In the genomic region with DNA sequence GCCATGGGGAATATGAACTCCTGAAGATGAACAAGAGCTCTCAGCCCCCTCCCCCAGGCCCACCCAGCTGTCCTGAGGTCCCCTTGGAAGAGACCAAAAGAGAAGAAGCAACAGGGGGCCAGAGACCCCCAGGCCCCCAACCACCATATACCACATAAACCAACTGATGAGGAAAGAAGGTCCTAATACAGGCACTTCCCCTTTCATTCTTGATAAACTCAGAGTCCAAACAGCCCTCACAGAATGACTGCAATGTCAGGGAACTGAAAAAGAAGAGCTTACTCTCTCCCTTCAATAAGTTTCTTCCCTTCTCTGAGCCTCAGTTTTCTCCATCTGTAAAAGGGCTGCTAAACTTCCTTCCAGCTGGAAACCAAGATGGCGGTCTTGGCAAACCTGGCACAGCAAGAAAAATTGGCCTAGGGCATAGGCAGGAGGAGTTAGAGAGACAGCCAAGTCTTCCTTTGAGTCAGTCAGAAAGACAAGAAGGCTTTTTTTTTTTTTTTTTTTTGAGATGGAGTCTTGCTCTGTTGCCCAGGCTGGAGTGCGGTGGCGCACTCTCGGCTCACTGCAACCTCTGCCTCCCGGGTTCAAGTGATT, we compare ENCODE assay signal across 23 cellular contexts.
DNase-seq lines count a peak whose midpoint lies in the region; ATAC-seq and TF ChIP-seq lines count a peak whose summit lies in the region.
"Had no signal": no experiment of that assay in that cellular context is flagged by ENCODE, and none has a peak within 500 bp of the region (broad histone marks: within the 10 kb centered on the region; RNA-seq: fewer than 3 reads in every experiment).

No MANE protein-coding gene starts in this region.

- ATAC-seq in activated B cell treated with CpG ODN at 0.5 μM for 24 hours (ENCODE audit: low read depth): peak; percentile 58
- ATAC-seq in heart left ventricle: no peak
- no peak for ATAC-seq in HG03025 (IDR thresholded peaks at IDR 0.05; ENCODE audit: low FRiP score, unreplicated experiment)
- ATAC-seq in lower lobe of right lung: no peak
- ATAC-seq: activated CD8-positive, alpha-beta memory T cell treated with anti-CD3 and anti-CD28 coated beads, Interleukin-2, amount 10 ng/mL, durations not matched to agents 7 days and 5 days; CD8-positive, alpha-beta T cell; Right ventricle myocardium inferior; T-cell had no signal

- H4K20me1 ChIP-seq in GM23248 (ENCODE audit: insufficient read depth): no peaks in the 10 kb centered on the region

- H3K9me3 Mint-ChIP-seq in activated B cell treated with CpG ODN at 0.5 μM for 24 hours: no peaks in the 10 kb centered on the region
- H3K9me3 Mint-ChIP-seq: CD8-positive, alpha-beta T cell; stimulated activated naive CD8-positive, alpha-beta T cell treated with anti-CD3 and anti-CD28 coated beads, Interleukin-15, Interleukin-2, amounts not matched to agents 100 ng/mL and 50 ng/mL, for 24 hours had no signal

- H3K9me2 ChIP-seq in GM23248 (ENCODE audit: insufficient read depth): no peaks in the 10 kb centered on the region

- peak overlapping the region; percentile 47 for H2AFZ ChIP-seq in GM23248

- H3K9me3 ChIP-seq in GM23248 (ENCODE audit: low read depth) (no peaks in the 10 kb centered on the region), heart left ventricle (no peaks in the 10 kb centered on the region), lower lobe of right lung (no peaks in the 10 kb centered on the region)
- H3K9me3 ChIP-seq: spleen, thyroid gland had no signal

- intact Hi-C loops in activated B cell treated with CpG ODN at 0.5 μM for 24 hours (cut with micrococcal nuclease): no loop called here
- intact Hi-C loops in heart left ventricle (cut with DNase I): no loop called here
- intact Hi-C loops in lower lobe of right lung (cut with DNase I): no loop called here

- H3K36me3 ChIP-seq in GM23248 (ENCODE audit: low read depth) (no peaks in the 10 kb centered on the region), heart left ventricle (no peaks in the 10 kb centered on the region), lower lobe of right lung (no peaks in the 10 kb centered on the region)
- H3K36me3 ChIP-seq: spleen, thyroid gland had no signal

- H3K79me2 ChIP-seq in GM23248 (ENCODE audit: insufficient read depth): no peaks in the 10 kb centered on the region

- TF ChIP-seq POLR2A in heart left ventricle (IDR thresholded peaks at IDR 0.05): no peak

- H3K27ac ChIP-seq in GM23248 (peak overlapping the region; percentile 21), heart left ventricle (no peak overlapping the region), lower lobe of right lung (no peak overlapping the region)
- H3K27ac ChIP-seq: spleen, thyroid gland had no signal

- CTCF ChIA-PET in activated B cell treated with CpG ODN at 0.5 μM for 24 hours (lab: Charles Lee): interaction anchor here (0.9 kb wide), 1 partner anchor 148 kb away, joined by 3 read pairs; no protein-coding TSS in a partner anchor

- peak overlapping the region; percentile 33 for H3K27ac Mint-ChIP-seq in activated B cell treated with CpG ODN at 0.5 μM for 24 hours
- H3K27ac Mint-ChIP-seq: activated CD8-positive, alpha-beta memory T cell treated with anti-CD3 and anti-CD28 coated beads, Interleukin-2, amount 10 ng/mL, durations not matched to agents 7 days and 5 days; CD8-positive, alpha-beta T cell; T-cell had no signal

- no peak overlapping the region for H3K4me3 Mint-ChIP-seq in activated B cell treated with CpG ODN at 0.5 μM for 24 hours
- H3K4me3 Mint-ChIP-seq: activated CD8-positive, alpha-beta memory T cell treated with anti-CD3 and anti-CD28 coated beads, Interleukin-2, amount 10 ng/mL, durations not matched to agents 7 days and 5 days; CD8-positive, alpha-beta T cell; stimulated activated naive CD8-positive, alpha-beta T cell treated with anti-CD3 and anti-CD28 coated beads, Interleukin-15, Interleukin-2, amounts not matched to agents 100 ng/mL and 50 ng/mL, for 24 hours; T-cell had no signal

- POLR2A ChIA-PET in activated B cell treated with CpG ODN at 0.5 μM for 24 hours (lab: Charles Lee): no interaction called here

- in situ Hi-C loops in GM23248 (cut with MboI): no loop called here

- TF ChIP-seq CTCF in activated B cell treated with CpG ODN at 0.5 μM for 24 hours (IDR thresholded peaks at IDR 0.05) (no peak), heart left ventricle (IDR thresholded peaks at IDR 0.05) (no peak), lower lobe of right lung (IDR thresholded peaks at IDR 0.05) (no peak)

- no peaks in the 10 kb centered on the region for H3K36me3 Mint-ChIP-seq in activated B cell treated with CpG ODN at 0.5 μM for 24 hours (ENCODE audit: low read depth)
- H3K36me3 Mint-ChIP-seq: activated CD8-positive, alpha-beta memory T cell treated with anti-CD3 and anti-CD28 coated beads, Interleukin-2, amount 10 ng/mL, durations not matched to agents 7 days and 5 days; activated naive CD4-positive, alpha-beta T cell treated with anti-CD3 and anti-CD28 coated beads, Interleukin-2, amount 50 U/mL, for 72 hours; CD8-positive, alpha-beta T cell; T-cell had no signal

- WGBS in GM23248 (ENCODE audit: low coverage in 1 of 2, low lambda C conversion rate in 2 of 2, missing lambda C conversion rate in 2 of 2), 2 experiments: 84 to 92% methylated on average over 5 of the region's 5 CpGs
- 87 to 95% (median 93%) methylated on average over 5 of the region's 5 CpGs for WGBS in heart left ventricle, 4 donors

- H3K4me3 ChIP-seq in GM23248: peak overlapping the region; percentile 18; the same call in 1 of the 2 replicates
- H3K4me3 ChIP-seq in heart left ventricle: no peak overlapping the region
- no peak overlapping the region for H3K4me3 ChIP-seq in lower lobe of right lung
- H3K4me3 ChIP-seq: lung, spleen, thyroid gland had no signal

- H3K27me3 ChIP-seq in GM23248 (replicated peaks; ENCODE audit: insufficient read depth) (peaks cover 33% of the 10 kb centered on the region), heart left ventricle (peaks cover 3 to 61% (median 21%) of the 10 kb centered on the region in 9 donors), lower lobe of right lung (ENCODE audit: low read depth) (peaks cover 24% of the 10 kb centered on the region)
- H3K27me3 ChIP-seq: thyroid gland had no signal

- peaks cover 32% of the 10 kb centered on the region for H3K27me3 Mint-ChIP-seq in activated B cell treated with CpG ODN at 0.5 μM for 24 hours

- DNase-seq in GM23248 (peak; percentile 26), MV-4-11 (lab: John Stamatoyannopoulos, UW) (peak; percentile 94), activated B cell treated with CpG ODN at 0.5 μM for 24 hours (no peak), pons (ENCODE audit: low spot score) (peak; percentile 76), heart left ventricle (no peak), kidney tubule cell (ENCODE audit: low spot score) (no peak), lower lobe of right lung (no peak)
- DNase-seq: activated CD8-positive, alpha-beta memory T cell treated with anti-CD3 and anti-CD28 coated beads, Interleukin-2, amount 10 ng/mL, durations not matched to agents 7 days and 5 days; aorta; CD8-positive, alpha-beta T cell; cerebellar nuclear complex; DMS79; NCI-H1417 treated with DMSO at 0.1 percent for 48 hours; NCI-H2107; stimulated activated CD4-positive, alpha-beta T cell treated with anti-CD3 and anti-CD28 coated beads, Interleukin-4, amount 100 ng/mL, for 24 hours; T-cell had no signal

- peaks cover 15% of the 10 kb centered on the region for H3K4me1 ChIP-seq in GM23248 (ENCODE audit: insufficient read depth)
- H3K4me1 ChIP-seq in heart left ventricle: no peaks in the 10 kb centered on the region
- peaks cover 3% of the 10 kb centered on the region for H3K4me1 ChIP-seq in lower lobe of right lung

- H3K4me1 Mint-ChIP-seq in activated B cell treated with CpG ODN at 0.5 μM for 24 hours: peaks cover 19% of the 10 kb centered on the region
- H3K4me1 Mint-ChIP-seq: activated CD8-positive, alpha-beta memory T cell treated with anti-CD3 and anti-CD28 coated beads, Interleukin-2, amount 10 ng/mL, durations not matched to agents 7 days and 5 days had no signal

- H3K9ac ChIP-seq in GM23248: no peak overlapping the region

- H3K4me2 ChIP-seq in GM23248 (ENCODE audit: unreplicated experiment): peak overlapping the region; percentile 68

- peaks cover 14% of the 10 kb centered on the region for H3F3A ChIP-seq in GM23248 (ENCODE audit: insufficient read depth)

Comparison
In these comparisons a context has a peak if more than half of its experiments do, and no peak if none do; other contexts are left out.
1. DNase-seq: peak in GM23248 (single experiment), MV-4-11 (single experiment) and pons (single experiment); none in activated B cell treated with CpG ODN at 0.5 μM for 24 hours (single experiment), heart left ventricle (0 of 5), kidney tubule cell (single experiment) and lower lobe of right lung (single experiment).